Comparison of ENCODE assay signal across 8 cellular contexts in the genomic region with DNA sequence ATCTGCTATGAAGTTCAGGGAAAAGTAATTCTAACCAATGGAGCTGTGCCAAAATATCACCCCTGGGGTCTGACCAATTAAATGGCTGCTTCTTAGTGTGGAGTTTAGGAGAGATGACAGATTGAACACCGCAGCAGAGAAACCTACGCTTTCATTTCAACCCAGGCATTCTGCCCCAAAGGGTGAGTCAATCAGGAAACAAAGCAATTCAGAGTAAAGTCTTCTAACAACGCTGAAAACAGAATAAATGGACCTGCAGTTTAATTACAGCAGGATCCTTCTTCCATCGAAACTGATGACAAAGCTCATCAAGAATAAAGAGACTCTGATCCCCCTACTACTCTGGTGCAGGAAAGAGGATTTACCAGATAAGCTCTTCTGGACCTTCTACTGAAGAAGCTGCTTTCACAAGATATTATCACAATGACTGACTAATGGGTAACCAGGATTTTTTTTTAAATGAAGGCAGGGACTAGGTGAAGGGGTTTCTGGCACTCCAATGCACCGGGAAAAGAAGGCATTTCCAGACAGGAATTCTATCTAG. TPM values are rescaled to one million over a fixed set of nuclear protein-coding genes. Genes with fewer than 3 reads are reported as not detected.
DNase-seq lines count a peak whose midpoint lies in the region; ATAC-seq and TF ChIP-seq lines count a peak whose summit lies in the region.

No MANE protein-coding gene starts in this region.

- peak; percentile 82 for DNase-seq in D341Med (ENCODE audit: low spot score)
- DNase-seq in T-helper 17 cell, result peak in 2 of 3 donors; percentile 30 to 32
- DNase-seq in cardiac fibroblast (ENCODE audit: low read depth in 2 of 2), result peak; percentile 71 to 73
- DNase-seq in renal cortical epithelial cell (ENCODE audit: low read depth), result peak; percentile 77
- DNase-seq in AG08395 (ENCODE audit: low spot score), result no peak
- DNase-seq in H4 (ENCODE audit: low spot score), result no peak

- no peaks in the 10 kb centered on the region for H3K9me3 ChIP-seq in T-helper 17 cell (ENCODE audit: control insufficient read depth, low read length, poor library complexity, severe bottlenecking)

- H3K4me3 ChIP-seq in cardiac fibroblast (replicated peaks in 1 of 2; ENCODE audit: low read depth in 2 of 2, low read length in 2 of 2), result peak overlapping the region in 1 of 2 donors; percentile 8

- H3K4me1 Mint-ChIP-seq in T-helper 17 cell, result peaks cover 54% of the 10 kb centered on the region

- peaks cover 5% of the 10 kb centered on the region for H3K36me3 Mint-ChIP-seq in T-helper 17 cell (ENCODE audit: low read depth)

- peak overlapping the region; percentile 86 for H3K4me3 Mint-ChIP-seq in T-helper 17 cell

- no peak for TF ChIP-seq CTCF in cardiac fibroblast (IDR thresholded peaks at IDR 0.05; ENCODE audit: low read depth, low read length)

- no peaks in the 10 kb centered on the region for H3K27me3 Mint-ChIP-seq in T-helper 17 cell

- ATAC-seq in HG02610 (IDR thresholded peaks at IDR 0.05; ENCODE audit: unreplicated experiment) (peak; percentile 58), T-helper 17 cell (peak; percentile 77), HG02642 (IDR thresholded peaks at IDR 0.05; ENCODE audit: poor library complexity, unreplicated experiment) (no peak)

- peak overlapping the region; percentile 90 for H3K27ac Mint-ChIP-seq in T-helper 17 cell

RNA-seq across cellular contexts. Expression of a gene that starts 16.7 kb away (rescaled TPM):
- total RNA-seq in T-helper 17 cell (10 to 100 TPM; 71.0 to 72.1 TPM), renal cortical epithelial cell (6.8 and 20.7 TPM in 2 replicates)
- total RNA-seq in H4 (2014; rRNA removed; shearing (Covaris generic)), result 18.5 and 20.7 TPM in 2 replicates

Comparison
In these comparisons a context has a peak if more than half of its experiments do, and no peak if none do; other contexts are left out.
1. DNase-seq: peak in D341Med (single experiment), T-helper 17 cell (2 of 3), cardiac fibroblast (2 of 2) and renal cortical epithelial cell (single experiment); none in AG08395 (single experiment) and H4 (single experiment).